15 cellular contexts compared by ENCODE assay signal in genomic region chr1:112791723-112792104, GRCh38.
"Had no signal": no experiment of that assay in that cellular context is flagged by ENCODE, and none has a peak within 500 bp of the region (broad histone marks: within the 10 kb centered on the region; RNA-seq: fewer than 3 reads in every experiment).

No MANE protein-coding gene starts in this region.

- FAIRE-seq: endothelial cell of umbilical vein, TTC549 had no signal

- H3K9me3 ChIP-seq: lower lobe of right lung, prostate gland, right atrium auricular region, tibial artery had no signal

- H3K4me1 ChIP-seq: lower lobe of right lung, prostate gland, right atrium auricular region, tibial artery had no signal

- H3K36me3 ChIP-seq: cardiac muscle cell, lower lobe of right lung, prostate gland, right atrium auricular region, tibial artery had no signal

- H3K4me3 ChIP-seq: cardiac muscle cell, lower lobe of right lung, prostate gland, right atrium auricular region, tibial artery had no signal

- H3K27me3 ChIP-seq: cardiac muscle cell, right atrium auricular region, tibial artery had no signal

- DNase-seq: activated CD4-positive, alpha-beta T cell treated with anti-CD3 and anti-CD28 coated beads for 36 hours; activated CD4-positive, alpha-beta T cell treated with anti-CD3 and anti-CD28 coated beads, Interleukin-2, amount 50 U/mL, for 48 hours; activated gamma-delta T cell; effector CD8-positive, alpha-beta T cell; islet precursor cell; left colon; lower lobe of right lung; stimulated activated naive CD8-positive, alpha-beta T cell treated with anti-CD3 and anti-CD28 coated beads, Interleukin-15, Interleukin-2, amounts not matched to agents 100 U/mL and 50 U/mL, for 24 hours; substantia nigra; tibial artery had no signal

- ATAC-seq: activated CD4-positive, alpha-beta T cell treated with anti-CD3 and anti-CD28 coated beads for 36 hours; left colon; lower lobe of right lung; stimulated activated naive CD8-positive, alpha-beta T cell treated with anti-CD3 and anti-CD28 coated beads, Interleukin-15, Interleukin-2, amounts not matched to agents 100 U/mL and 50 U/mL, for 24 hours had no signal

- H3K27ac ChIP-seq: cardiac muscle cell, lower lobe of right lung, prostate gland, right atrium auricular region, tibial artery had no signal
